7 cellular contexts compared by ENCODE assay signal in genomic region chr1:86914998-86915736, GRCh38.
DNase-seq lines count a peak whose midpoint lies in the region; ATAC-seq and TF ChIP-seq lines count a peak whose summit lies in the region.

No MANE protein-coding gene starts in this region.

- TF ChIP-seq CTCF in GM13977 (IDR thresholded peaks at IDR 0.05; ENCODE audit: extremely low read depth, insufficient read depth, missing control alignments), result no peak

- peak; percentile 40 for DNase-seq in GM13977 (ENCODE audit: low spot score)
- DNase-seq in NCI-H345 treated with DMSO at 0.1 percent for 48 hours (lab: John Stamatoyannopoulos, UW; ENCODE audit: unreplicated experiment), result peak; percentile 46
- DNase-seq in activated CD4-positive, alpha-beta T cell treated with anti-CD3 and anti-CD28 coated beads, Interleukin-2, amount 50 U/mL, for 4 hours, result peak; percentile 31 to 36
- DNase-seq in effector CD8-positive, alpha-beta T cell (lab: John Stamatoyannopoulos, UW), result peak; percentile 29
- DNase-seq in medulla oblongata (ENCODE audit: extremely low spot score), result peak; percentile 84
- peak; percentile 8 for DNase-seq in stimulated activated CD8-positive, alpha-beta memory T cell treated with anti-CD3 and anti-CD28 coated beads, Interleukin-12 subunit alpha, Interleukin-12 subunit beta, amount 100 ng/mL, for 24 hours (ENCODE audit: extremely low read depth)

- ATAC-seq in HG03064 (IDR thresholded peaks at IDR 0.05; ENCODE audit: low read depth, unreplicated experiment), result peak; percentile 17

- in situ Hi-C loops in GM13977 (cut with MboI; ENCODE audit: low pct_unique_long_range_greater_than_20kb, low sequenced_read_pairs, unreplicated experiment), result no loop called here

Comparison
In these comparisons a context has a peak if more than half of its experiments do, and no peak if none do; other contexts are left out.
1. Peak in every context shown above with its lines: DNase-seq and ATAC-seq.
2. DNase-seq: peak in every context shown above with its lines; median percentile 84 in medulla oblongata; 46 in NCI-H345 treated with DMSO at 0.1 percent for 48 hours; 40 in GM13977; 34 in activated CD4-positive, alpha-beta T cell treated with anti-CD3 and anti-CD28 coated beads, Interleukin-2, amount 50 U/mL, for 4 hours; 29 in effector CD8-positive, alpha-beta T cell; 8 in stimulated activated CD8-positive, alpha-beta memory T cell treated with anti-CD3 and anti-CD28 coated beads, Interleukin-12 subunit alpha, Interleukin-12 subunit beta, amount 100 ng/mL, for 24 hours.